16 cellular contexts compared by ENCODE assay signal in the genomic region with DNA sequence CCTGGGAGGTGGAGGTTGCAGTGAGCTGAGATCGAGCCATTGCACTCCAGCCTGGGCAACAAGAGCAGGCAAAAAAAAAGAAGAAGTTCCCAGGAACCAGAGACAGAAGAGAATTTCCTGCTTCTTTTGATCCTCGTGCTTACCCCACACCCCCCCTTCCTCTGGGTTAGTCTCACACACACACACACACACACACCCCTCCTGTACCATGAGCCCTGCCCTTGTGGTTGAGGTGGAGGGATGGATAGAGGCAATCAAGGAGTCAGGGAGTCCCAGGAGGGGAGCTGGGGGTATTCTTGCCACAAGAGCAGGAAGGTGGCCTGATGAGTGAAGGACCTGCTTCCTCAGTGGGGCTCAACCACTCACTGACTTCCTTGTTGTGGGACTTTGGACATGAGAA.
DNase-seq lines count a peak whose midpoint lies in the region; ATAC-seq and TF ChIP-seq lines count a peak whose summit lies in the region.
"Had no signal": no experiment of that assay in that cellular context is flagged by ENCODE, and none has a peak within 500 bp of the region (broad histone marks: within the 10 kb centered on the region; RNA-seq: fewer than 3 reads in every experiment).

No MANE protein-coding gene starts in this region.

- H3K4me3 Mint-ChIP-seq in nephron progenitor cell, result no peak overlapping the region
- H3K4me3 Mint-ChIP-seq: H9; mesothelial cell of epicardium; stimulated activated naive CD8-positive, alpha-beta T cell treated with anti-CD3 and anti-CD28 coated beads, Interleukin-15, Interleukin-2, amounts not matched to agents 100 ng/mL and 50 ng/mL, for 24 hours had no signal

- peak overlapping the region; percentile 75 for H3K27ac Mint-ChIP-seq in nephron progenitor cell
- H3K27ac Mint-ChIP-seq: H9; mesothelial cell of epicardium; stimulated activated naive CD8-positive, alpha-beta T cell treated with anti-CD3 and anti-CD28 coated beads, Interleukin-15, Interleukin-2, amounts not matched to agents 100 ng/mL and 50 ng/mL, for 24 hours had no signal

- peaks cover 4% of the 10 kb centered on the region for H3K9me3 Mint-ChIP-seq in nephron progenitor cell
- H3K9me3 Mint-ChIP-seq: H9; mesothelial cell of epicardium; stimulated activated naive CD8-positive, alpha-beta T cell treated with anti-CD3 and anti-CD28 coated beads, Interleukin-15, Interleukin-2, amounts not matched to agents 100 ng/mL and 50 ng/mL, for 24 hours had no signal

- TF ChIP-seq CTCF in nephron progenitor cell (IDR thresholded peaks at IDR 0.05), result no peak

- no peak for ATAC-seq in HG02642 (IDR thresholded peaks at IDR 0.05; ENCODE audit: poor library complexity, unreplicated experiment)
- ATAC-seq: left colon had no signal

- H3K4me1 Mint-ChIP-seq in nephron progenitor cell, result peaks cover 50% of the 10 kb centered on the region

- DNase-seq in SIG-M5 treated with dmso at 0.1 percent for 504 hours (lab: John Stamatoyannopoulos, UW; ENCODE audit: unreplicated experiment) (peak; percentile 9), SIG-M5 (lab: John Stamatoyannopoulos, UW) (no peak), NOMO-1 treated with DMSO at 0.1 percent for 48 hours (lab: John Stamatoyannopoulos, UW; ENCODE audit: unreplicated experiment) (peak; percentile 4), nephron progenitor cell (no peak), NCI-H1436 (lab: John Stamatoyannopoulos, UW) (no peak)
- DNase-seq: activated CD8-positive, alpha-beta memory T cell treated with anti-CD3 and anti-CD28 coated beads for 24 hours; activated effector memory CD4-positive, alpha-beta T cell treated with anti-CD3 and anti-CD28 coated beads, Interleukin-2, amount 50 U/mL, for 16 hours; DMS53; H9; left colon; NCI-H2029; NCI-H524; retina had no signal

- H3K36me3 Mint-ChIP-seq in nephron progenitor cell (ENCODE audit: low read depth), result no peaks in the 10 kb centered on the region
- H3K36me3 Mint-ChIP-seq: mesothelial cell of epicardium had no signal

- peaks cover 4% of the 10 kb centered on the region for H3K27me3 Mint-ChIP-seq in nephron progenitor cell (ENCODE audit: low read depth, poor library complexity)

Comparison
In these comparisons a context has a peak if more than half of its experiments do, and no peak if none do; other contexts are left out.
1. DNase-seq: peak in SIG-M5 treated with dmso at 0.1 percent for 504 hours (single experiment) and NOMO-1 treated with DMSO at 0.1 percent for 48 hours (single experiment); none in SIG-M5 (single experiment), nephron progenitor cell (single experiment) and NCI-H1436 (single experiment).